18 cellular contexts compared by ENCODE assay signal in the genomic region with DNA sequence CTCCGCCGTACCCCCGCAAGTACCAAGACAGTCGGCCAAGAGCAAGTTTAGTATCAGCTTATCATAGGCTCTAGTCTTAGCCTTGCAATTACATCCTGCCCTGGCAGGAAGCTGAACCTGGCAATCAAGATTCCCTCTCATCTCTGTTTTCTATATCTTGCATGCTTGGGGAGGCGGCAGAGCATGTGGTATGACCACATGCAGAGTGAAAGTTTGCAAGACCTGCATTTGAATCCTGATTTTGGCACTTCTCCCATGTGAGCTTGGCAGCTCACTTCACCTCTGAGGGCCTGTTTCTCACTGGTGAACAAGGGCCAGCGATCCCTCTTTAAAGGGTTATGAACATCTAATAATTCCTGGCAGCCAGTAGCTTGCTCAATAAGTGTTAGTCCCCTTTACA.
"Had no signal": no experiment of that assay in that cellular context is flagged by ENCODE, and none has a peak within 500 bp of the region (broad histone marks: within the 10 kb centered on the region; RNA-seq: fewer than 3 reads in every experiment).

No MANE protein-coding gene starts in this region.

- H3K9me3 Mint-ChIP-seq: activated CD4-positive, alpha-beta memory T cell treated with anti-CD3 and anti-CD28 coated beads, Interleukin-2, amount 10 ng/mL, durations not matched to agents 7 days and 5 days; activated T-cell treated with anti-CD3 and anti-CD28 coated beads, Interleukin-2, amount 50 U/mL, for 24 hours; effector memory CD8-positive, alpha-beta T cell had no signal

- ATAC-seq: activated CD4-positive, alpha-beta T cell treated with anti-CD3 and anti-CD28 coated beads for 36 hours; body of pancreas; effector memory CD8-positive, alpha-beta T cell; left lobe of liver; naive thymus-derived CD8-positive, alpha-beta T cell had no signal

- H3K27me3 Mint-ChIP-seq: activated T-cell treated with anti-CD3 and anti-CD28 coated beads, Interleukin-2, amount 50 U/mL, for 24 hours; dendritic cell treated with granulocyte-macrophage colony-stimulating factor and Interleukin-4, amounts not matched to agents 40 ng/mL and 50 ng/mL, for 4 days had no signal

- DNase-seq: activated CD4-positive, alpha-beta memory T cell treated with anti-CD3 and anti-CD28 coated beads, Interleukin-2, amount 10 ng/mL, durations not matched to agents 7 days and 5 days; activated CD4-positive, alpha-beta T cell treated with anti-CD3 and anti-CD28 coated beads for 36 hours; activated effector memory CD4-positive, alpha-beta T cell treated with Interleukin-2 at 50 U/mL for 16 hours; activated T-cell treated with anti-CD3 and anti-CD28 coated beads, Interleukin-2, amount 50 U/mL, for 24 hours; body of pancreas; effector memory CD8-positive, alpha-beta T cell; foreskin melanocyte; naive thymus-derived CD8-positive, alpha-beta T cell; SK-N-SH; stimulated activated CD4-positive, alpha-beta T cell treated with anti-CD3 and anti-CD28 coated beads, Interleukin-15, amount 100 ng/mL, for 24 hours; stimulated activated CD4-positive, alpha-beta T cell treated with anti-CD3 and anti-CD28 coated beads, Interleukin-4, amount 100 ng/mL, for 1 hour; stimulated activated naive CD4-positive, alpha-beta T cell; T-helper 1 cell; T1000; WERI-Rb-1 had no signal

- H3K27ac Mint-ChIP-seq: activated CD4-positive, alpha-beta memory T cell treated with anti-CD3 and anti-CD28 coated beads, Interleukin-2, amount 10 ng/mL, durations not matched to agents 7 days and 5 days; activated CD4-positive, alpha-beta T cell treated with anti-CD3 and anti-CD28 coated beads for 36 hours; activated naive CD4-positive, alpha-beta T cell treated with anti-CD3 and anti-CD28 coated beads, Interleukin-2, amount 50 U/mL, for 24 hours; activated T-cell treated with anti-CD3 and anti-CD28 coated beads, Interleukin-2, amount 50 U/mL, for 24 hours; dendritic cell treated with granulocyte-macrophage colony-stimulating factor and Interleukin-4, amounts not matched to agents 40 ng/mL and 50 ng/mL, for 4 days; effector memory CD8-positive, alpha-beta T cell; naive thymus-derived CD8-positive, alpha-beta T cell had no signal

- H3K36me3 Mint-ChIP-seq: activated naive CD4-positive, alpha-beta T cell treated with anti-CD3 and anti-CD28 coated beads, Interleukin-2, amount 50 U/mL, for 24 hours; naive thymus-derived CD8-positive, alpha-beta T cell had no signal

- H3K4me3 Mint-ChIP-seq: activated CD4-positive, alpha-beta memory T cell treated with anti-CD3 and anti-CD28 coated beads, Interleukin-2, amount 10 ng/mL, durations not matched to agents 7 days and 5 days; activated CD4-positive, alpha-beta T cell treated with anti-CD3 and anti-CD28 coated beads for 36 hours; activated naive CD4-positive, alpha-beta T cell treated with anti-CD3 and anti-CD28 coated beads, Interleukin-2, amount 50 U/mL, for 24 hours; activated T-cell treated with anti-CD3 and anti-CD28 coated beads, Interleukin-2, amount 50 U/mL, for 24 hours; dendritic cell treated with granulocyte-macrophage colony-stimulating factor and Interleukin-4, amounts not matched to agents 40 ng/mL and 50 ng/mL, for 4 days; effector memory CD8-positive, alpha-beta T cell; naive thymus-derived CD8-positive, alpha-beta T cell had no signal

- H3K4me1 Mint-ChIP-seq: activated CD4-positive, alpha-beta memory T cell treated with anti-CD3 and anti-CD28 coated beads, Interleukin-2, amount 10 ng/mL, durations not matched to agents 7 days and 5 days; activated CD4-positive, alpha-beta T cell treated with anti-CD3 and anti-CD28 coated beads for 36 hours; activated naive CD4-positive, alpha-beta T cell treated with anti-CD3 and anti-CD28 coated beads, Interleukin-2, amount 50 U/mL, for 24 hours had no signal
